12 cellular contexts compared by ENCODE assay signal in genomic region chr19:27776020-27776419, GRCh38.
A peak's percentile ranks its signal among the peaks of the same experiment; 100 is the strongest.
DNase-seq lines count a peak whose midpoint lies in the region; ATAC-seq and TF ChIP-seq lines count a peak whose summit lies in the region.
"Had no signal": no experiment of that assay in that cellular context is flagged by ENCODE, and none has a peak within 500 bp of the region (broad histone marks: within the 10 kb centered on the region; RNA-seq: fewer than 3 reads in every experiment).

No MANE protein-coding gene starts in this region.

- no peaks in the 10 kb centered on the region for H3K27me3 ChIP-seq in BE2C
- peaks cover 30% of the 10 kb centered on the region for H3K27me3 ChIP-seq in GM23338 (ENCODE audit: insufficient read depth)
- H3K27me3 ChIP-seq: uterus had no signal

- DNase-seq in BE2C (peak; percentile 63), GM23338 (ENCODE audit: low spot score) (peak; percentile 69), RKO (ENCODE audit: low spot score) (peak; percentile 47), foreskin fibroblast (peak; percentile 17 to 53), retina (no peak), GOT3 (lab: John Stamatoyannopoulos, UW) (no peak)
- no peak for DNase-seq in activated CD8-positive, alpha-beta memory T cell treated with anti-CD3 and anti-CD28 coated beads for 24 hours
- DNase-seq: activated naive CD4-positive, alpha-beta T cell treated with anti-CD3 and anti-CD28 coated beads, Interleukin-2, amount 50 U/mL, for 16 hours; immature natural killer cell; stimulated activated CD4-positive, alpha-beta T cell treated with anti-CD3 and anti-CD28 coated beads, Interleukin-15, amount 100 ng/mL, for 24 hours; uterus had no signal

- no peak overlapping the region for H3K4me3 Mint-ChIP-seq in GM23338
- H3K4me3 Mint-ChIP-seq: immature natural killer cell had no signal

- H3K9me2 ChIP-seq in GM23338 (ENCODE audit: insufficient read depth), result peaks cover 31% of the 10 kb centered on the region

- H3K79me2 ChIP-seq in GM23338 (replicated peaks; ENCODE audit: insufficient read depth), result peaks cover 5% of the 10 kb centered on the region

- H3K27me3 Mint-ChIP-seq in GM23338 (ENCODE audit: insufficient read depth, low read depth, poor library complexity), result peaks cover 44% of the 10 kb centered on the region

- H3F3A ChIP-seq in GM23338 (replicated peaks; ENCODE audit: low read depth), result no peaks in the 10 kb centered on the region

- H4K20me1 ChIP-seq in GM23338 (replicated peaks; ENCODE audit: insufficient read depth), result 0 out of 2 replicates have a peak, but pooled peaks cover 6% of the 10 kb centered on the region

- H3K4me1 ChIP-seq in BE2C (no peaks in the 10 kb centered on the region), GM23338 (ENCODE audit: insufficient read depth) (no peaks in the 10 kb centered on the region)
- H3K4me1 ChIP-seq: uterus had no signal

- H3K4me2 ChIP-seq in GM23338, result no peak overlapping the region

- H3K9me3 ChIP-seq in BE2C, result no peaks in the 10 kb centered on the region; the same call in 1 of the 2 replicates

- no peak overlapping the region for H3K27ac Mint-ChIP-seq in GM23338
- H3K27ac Mint-ChIP-seq: immature natural killer cell had no signal

- no peak overlapping the region for H2AFZ ChIP-seq in GM23338

- no peak overlapping the region for H3K4me3 ChIP-seq in BE2C (ENCODE audit: low read depth, low read length)
- no peak overlapping the region for H3K4me3 ChIP-seq in GM23338
- H3K4me3 ChIP-seq in foreskin fibroblast (ENCODE audit: low read depth in 1 of 2, low read length in 2 of 2), result no peak overlapping the region
- H3K4me3 ChIP-seq: uterus had no signal

- H3K4me1 Mint-ChIP-seq in GM23338, result no peaks in the 10 kb centered on the region; the same call in 2 of the 3 replicates

- H3K36me3 ChIP-seq in BE2C, result peaks cover 17% of the 10 kb centered on the region
- H3K36me3 ChIP-seq in GM23338 (ENCODE audit: insufficient read depth), result peaks cover 18% of the 10 kb centered on the region
- H3K36me3 ChIP-seq: uterus had no signal

- no peak overlapping the region for H3K27ac ChIP-seq in GM23338 (ENCODE audit: low read depth)
- H3K27ac ChIP-seq: uterus had no signal

- ATAC-seq in GM23338 (peak; percentile 73), GM21576 (IDR thresholded peaks at IDR 0.05; ENCODE audit: unreplicated experiment) (no peak)

- peak; percentile 62 for TF ChIP-seq CTCF in BE2C (IDR thresholded peaks at IDR 0.05; ENCODE audit: low read depth, low read length)
- TF ChIP-seq CTCF in GM23338 (conservative IDR thresholded peaks at IDR 0.05; ENCODE audit: low read depth in 2 of 2), result peak; percentile 29 to 49; a peak in 3 of 4 replicates
- TF ChIP-seq CTCF in foreskin fibroblast (IDR thresholded peaks at IDR 0.05; ENCODE audit: low read depth, low read length), result peak; percentile 8

- peaks cover 98% of the 10 kb centered on the region for H3K36me3 Mint-ChIP-seq in GM23338 (ENCODE audit: low read depth)

- H3K9me3 Mint-ChIP-seq in GM23338, result peaks cover 92% of the 10 kb centered on the region

TF ChIP-seq in GM23338, 12 proteins besides CTCF, POLR2A, EP300 and RAD21 (continues in another document):
- TF ChIP-seq STAT1 (IDR thresholded peaks at IDR 0.05; ENCODE audit: unreplicated experiment), result no peak
- TF ChIP-seq NANOG (IDR thresholded peaks at IDR 0.05; ENCODE audit: borderline replicate concordance), result no peak
- TF ChIP-seq EZH2phosphoT487 (IDR thresholded peaks at IDR 0.05; ENCODE audit: unreplicated experiment), result no peak
- no peak for TF ChIP-seq CREB1 (CRISPR knock-in tag; IDR thresholded peaks at IDR 0.05; ENCODE audit: low read depth)
- TF ChIP-seq, protein P1, sequence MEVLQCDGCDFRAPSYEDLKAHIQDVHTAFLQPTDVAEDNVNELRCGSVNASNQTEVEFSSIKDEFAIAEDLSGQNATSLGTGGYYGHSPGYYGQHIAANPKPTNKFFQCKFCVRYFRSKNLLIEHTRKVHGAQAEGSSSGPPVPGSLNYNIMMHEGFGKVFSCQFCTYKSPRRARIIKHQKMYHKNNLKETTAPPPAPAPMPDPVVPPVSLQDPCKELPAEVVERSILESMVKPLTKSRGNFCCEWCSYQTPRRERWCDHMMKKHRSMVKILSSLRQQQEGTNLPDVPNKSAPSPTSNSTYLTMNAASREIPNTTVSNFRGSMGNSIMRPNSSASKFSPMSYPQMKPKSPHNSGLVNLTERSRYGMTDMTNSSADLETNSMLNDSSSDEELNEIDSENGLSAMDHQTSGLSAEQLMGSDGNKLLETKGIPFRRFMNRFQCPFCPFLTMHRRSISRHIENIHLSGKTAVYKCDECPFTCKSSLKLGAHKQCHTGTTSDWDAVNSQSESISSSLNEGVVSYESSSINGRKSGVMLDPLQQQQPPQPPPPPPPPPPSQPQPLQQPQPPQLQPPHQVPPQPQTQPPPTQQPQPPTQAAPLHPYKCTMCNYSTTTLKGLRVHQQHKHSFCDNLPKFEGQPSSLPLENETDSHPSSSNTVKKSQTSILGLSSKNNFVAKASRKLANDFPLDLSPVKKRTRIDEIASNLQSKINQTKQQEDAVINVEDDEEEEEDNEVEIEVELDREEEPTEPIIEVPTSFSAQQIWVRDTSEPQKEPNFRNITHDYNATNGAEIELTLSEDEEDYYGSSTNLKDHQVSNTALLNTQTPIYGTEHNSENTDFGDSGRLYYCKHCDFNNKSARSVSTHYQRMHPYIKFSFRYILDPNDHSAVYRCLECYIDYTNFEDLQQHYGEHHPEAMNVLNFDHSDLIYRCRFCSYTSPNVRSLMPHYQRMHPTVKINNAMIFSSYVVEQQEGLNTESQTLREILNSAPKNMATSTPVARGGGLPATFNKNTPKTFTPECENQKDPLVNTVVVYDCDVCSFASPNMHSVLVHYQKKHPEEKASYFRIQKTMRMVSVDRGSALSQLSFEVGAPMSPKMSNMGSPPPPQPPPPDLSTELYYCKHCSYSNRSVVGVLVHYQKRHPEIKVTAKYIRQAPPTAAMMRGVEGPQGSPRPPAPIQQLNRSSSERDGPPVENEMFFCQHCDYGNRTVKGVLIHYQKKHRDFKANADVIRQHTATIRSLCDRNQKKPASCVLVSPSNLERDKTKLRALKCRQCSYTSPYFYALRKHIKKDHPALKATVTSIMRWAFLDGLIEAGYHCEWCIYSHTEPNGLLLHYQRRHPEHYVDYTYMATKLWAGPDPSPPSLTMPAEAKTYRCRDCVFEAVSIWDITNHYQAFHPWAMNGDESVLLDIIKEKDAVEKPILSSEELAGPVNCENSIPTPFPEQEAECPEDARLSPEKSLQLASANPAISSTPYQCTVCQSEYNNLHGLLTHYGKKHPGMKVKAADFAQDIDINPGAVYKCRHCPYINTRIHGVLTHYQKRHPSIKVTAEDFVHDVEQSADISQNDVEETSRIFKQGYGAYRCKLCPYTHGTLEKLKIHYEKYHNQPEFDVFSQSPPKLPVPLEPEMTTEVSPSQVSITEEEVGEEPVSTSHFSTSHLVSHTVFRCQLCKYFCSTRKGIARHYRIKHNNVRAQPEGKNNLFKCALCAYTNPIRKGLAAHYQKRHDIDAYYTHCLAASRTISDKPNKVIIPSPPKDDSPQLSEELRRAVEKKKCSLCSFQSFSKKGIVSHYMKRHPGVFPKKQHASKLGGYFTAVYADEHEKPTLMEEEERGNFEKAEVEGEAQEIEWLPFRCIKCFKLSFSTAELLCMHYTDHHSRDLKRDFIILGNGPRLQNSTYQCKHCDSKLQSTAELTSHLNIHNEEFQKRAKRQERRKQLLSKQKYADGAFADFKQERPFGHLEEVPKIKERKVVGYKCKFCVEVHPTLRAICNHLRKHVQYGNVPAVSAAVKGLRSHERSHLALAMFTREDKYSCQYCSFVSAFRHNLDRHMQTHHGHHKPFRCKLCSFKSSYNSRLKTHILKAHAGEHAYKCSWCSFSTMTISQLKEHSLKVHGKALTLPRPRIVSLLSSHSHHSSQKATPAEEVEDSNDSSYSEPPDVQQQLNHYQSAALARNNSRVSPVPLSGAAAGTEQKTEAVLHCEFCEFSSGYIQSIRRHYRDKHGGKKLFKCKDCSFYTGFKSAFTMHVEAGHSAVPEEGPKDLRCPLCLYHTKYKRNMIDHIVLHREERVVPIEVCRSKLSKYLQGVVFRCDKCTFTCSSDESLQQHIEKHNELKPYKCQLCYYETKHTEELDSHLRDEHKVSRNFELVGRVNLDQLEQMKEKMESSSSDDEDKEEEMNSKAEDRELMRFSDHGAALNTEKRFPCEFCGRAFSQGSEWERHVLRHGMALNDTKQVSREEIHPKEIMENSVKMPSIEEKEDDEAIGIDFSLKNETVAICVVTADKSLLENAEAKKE (CRISPR knock-in tag; IDR thresholded peaks at IDR 0.05), result no peak
- no peak for TF ChIP-seq ZNF331 (CRISPR knock-in tag; IDR thresholded peaks at IDR 0.05; ENCODE audit: low read depth)
- TF ChIP-seq, protein P2, sequence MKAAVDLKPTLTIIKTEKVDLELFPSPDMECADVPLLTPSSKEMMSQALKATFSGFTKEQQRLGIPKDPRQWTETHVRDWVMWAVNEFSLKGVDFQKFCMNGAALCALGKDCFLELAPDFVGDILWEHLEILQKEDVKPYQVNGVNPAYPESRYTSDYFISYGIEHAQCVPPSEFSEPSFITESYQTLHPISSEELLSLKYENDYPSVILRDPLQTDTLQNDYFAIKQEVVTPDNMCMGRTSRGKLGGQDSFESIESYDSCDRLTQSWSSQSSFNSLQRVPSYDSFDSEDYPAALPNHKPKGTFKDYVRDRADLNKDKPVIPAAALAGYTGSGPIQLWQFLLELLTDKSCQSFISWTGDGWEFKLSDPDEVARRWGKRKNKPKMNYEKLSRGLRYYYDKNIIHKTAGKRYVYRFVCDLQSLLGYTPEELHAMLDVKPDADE (IDR thresholded peaks at IDR 0.05), result no peak
- TF ChIP-seq POLR2AphosphoS5 (IDR thresholded peaks at IDR 0.05; ENCODE audit: low read depth), result no peak
- TF ChIP-seq EZH2 (IDR thresholded peaks at IDR 0.05; ENCODE audit: low read depth, unreplicated experiment), result no peak
- TF ChIP-seq JUNB (IDR thresholded peaks at IDR 0.05; ENCODE audit: unreplicated experiment), result no peak

Comparison
In these comparisons a context has a peak if more than half of its experiments do, and no peak if none do; other contexts are left out.
1. DNase-seq: peak in BE2C (single experiment), GM23338 (single experiment), RKO (single experiment) and foreskin fibroblast (2 of 2); none in retina (single experiment), activated CD8-positive, alpha-beta memory T cell treated with anti-CD3 and anti-CD28 coated beads for 24 hours (single experiment) and GOT3 (single experiment).
2. CTCF ChIP-seq: peak in every context shown above with its lines; median percentile 62 in BE2C; 39 in GM23338; 8 in foreskin fibroblast.